Comparison of ENCODE assay signal across 8 cellular contexts in genomic region chr3:124584245-124584551, GRCh38.
DNase-seq lines count a peak whose midpoint lies in the region; ATAC-seq and TF ChIP-seq lines count a peak whose summit lies in the region.

No MANE protein-coding gene starts in this region.

- H3K4me3 ChIP-seq in astrocyte of the spinal cord (ENCODE audit: low read depth, low read length) (peak overlapping the region; percentile 41), mesenchymal stem cell (ENCODE audit: insufficient read depth in 1 of 2, low read depth in 1 of 2, low read length in 2 of 2) (peak overlapping the region in 1 of 2 experiments; percentile 77), transverse colon (peak overlapping the region in 3 of 4 donors; percentile 45 to 66 (median 51))

- peak overlapping the region; percentile 55 for H3K4me3 Mint-ChIP-seq in activated naive CD4-positive, alpha-beta T cell treated with anti-CD3 and anti-CD28 coated beads for 36 hours

- H3K27ac Mint-ChIP-seq in activated naive CD4-positive, alpha-beta T cell treated with anti-CD3 and anti-CD28 coated beads for 36 hours, result peak overlapping the region; percentile 67

- DNase-seq in activated naive CD4-positive, alpha-beta T cell treated with anti-CD3 and anti-CD28 coated beads for 36 hours, result peak; percentile 39
- no peak for DNase-seq in activated naive CD4-positive, alpha-beta T cell treated with anti-CD3 and anti-CD28 coated beads, Interleukin-2, amount 50 U/mL, for 16 hours
- DNase-seq in astrocyte of the spinal cord (ENCODE audit: low read depth, low spot score), result no peak
- no peak for DNase-seq in mesenchymal stem cell
- no peak for DNase-seq in transverse colon
- DNase-seq in GDM1 (lab: John Stamatoyannopoulos, UW), result no peak
- no peak for DNase-seq in RKO (ENCODE audit: low spot score)

- no peak overlapping the region for H2BK120ac ChIP-seq in mesenchymal stem cell (ENCODE audit: low read depth, low read length)

- H3K36me3 ChIP-seq in mesenchymal stem cell (ENCODE audit: control insufficient read depth in 1 of 2, insufficient read depth in 2 of 2, low read depth in 1 of 2, low read length in 2 of 2), result no peaks in the 10 kb centered on the region
- no peaks in the 10 kb centered on the region for H3K36me3 ChIP-seq in transverse colon

- H2AK5ac ChIP-seq in mesenchymal stem cell (ENCODE audit: low read length, severe bottlenecking), result no peak overlapping the region

- no peaks in the 10 kb centered on the region for H3K79me1 ChIP-seq in mesenchymal stem cell (replicated peaks; ENCODE audit: low read length, poor library complexity, severe bottlenecking)

- TF ChIP-seq EP300 in transverse colon (IDR thresholded peaks at IDR 0.05; ENCODE audit: low read depth), result no peak

- in situ Hi-C loops in astrocyte of the spinal cord (cut with HindIII; ENCODE audit: low sequenced_read_pairs), result no loop called here
- in situ Hi-C loops in transverse colon (cut with MboI; ENCODE audit: low pct_ligation_motif_present in 1 of 4, low pct_unique_long_range_greater_than_20kb in 1 of 4, low sequenced_read_pairs in 3 of 4), result loop anchor here in 1 of 4 donors (25.0 kb wide), 1 partner anchor 328 kb away; no protein-coding TSS in a partner anchor

- H4K8ac ChIP-seq in mesenchymal stem cell (ENCODE audit: low read length), result no peak overlapping the region

- no peak for TF ChIP-seq CTCF in astrocyte of the spinal cord (IDR thresholded peaks at IDR 0.05; ENCODE audit: low read depth, low read length)
- no peak for TF ChIP-seq CTCF in transverse colon (IDR thresholded peaks at IDR 0.05)

- 13% methylated on average over 9 of the region's 9 CpGs for WGBS in mesenchymal stem cell
- WGBS in transverse colon (ENCODE audit: low coverage in 1 of 2), 2 donors, result 26 to 36% methylated on average over 4 to 9 of the region's 9 CpGs

- no peak overlapping the region for H3K23ac ChIP-seq in mesenchymal stem cell (ENCODE audit: low read length in 2 of 2)

- H3K36me3 Mint-ChIP-seq in activated naive CD4-positive, alpha-beta T cell treated with anti-CD3 and anti-CD28 coated beads for 36 hours (ENCODE audit: low read depth), result peaks cover 3% of the 10 kb centered on the region

- no peak for TF ChIP-seq POLR2A in transverse colon (IDR thresholded peaks at IDR 0.05)

- CTCF ChIA-PET in activated naive CD4-positive, alpha-beta T cell treated with anti-CD3 and anti-CD28 coated beads for 36 hours (lab: Charles Lee), result interaction anchor here (0.9 to 1.3 kb wide), 2 partner anchors 18 to 24 kb away, joined by 3 to 4 read pairs; no protein-coding TSS in a partner anchor

- no peak overlapping the region for H3K14ac ChIP-seq in mesenchymal stem cell (ENCODE audit: low read length in 2 of 2)

- H3K27me3 Mint-ChIP-seq in activated naive CD4-positive, alpha-beta T cell treated with anti-CD3 and anti-CD28 coated beads for 36 hours (ENCODE audit: low read depth), result peaks cover 34% of the 10 kb centered on the region

- H2BK15ac ChIP-seq in mesenchymal stem cell (ENCODE audit: low read depth, poor library complexity, severe bottlenecking), result no peak overlapping the region

- H3K27me3 ChIP-seq in mesenchymal stem cell (ENCODE audit: control insufficient read depth in 1 of 2, insufficient read depth in 1 of 2, low read length in 2 of 2) (peaks cover 46 to 58% of the 10 kb centered on the region in 2 experiments), transverse colon (peaks cover 28% of the 10 kb centered on the region)

- H2AFZ ChIP-seq in mesenchymal stem cell (ENCODE audit: low read depth, low read length), result no peak overlapping the region

- H3K9me3 ChIP-seq in mesenchymal stem cell (ENCODE audit: control insufficient read depth, low read length) (no peaks in the 10 kb centered on the region), transverse colon (no peaks in the 10 kb centered on the region)

- no peak overlapping the region for H3K27ac ChIP-seq in mesenchymal stem cell (ENCODE audit: low read length, poor library complexity, severe bottlenecking)
- H3K27ac ChIP-seq in transverse colon, result peak overlapping the region in 1 of 4 donors; percentile 60

- H3K4ac ChIP-seq in mesenchymal stem cell (ENCODE audit: low read depth in 1 of 2, low read length in 2 of 2), result no peak overlapping the region

- H4K91ac ChIP-seq in mesenchymal stem cell (ENCODE audit: low read length), result no peak overlapping the region

- intact Hi-C loops in activated naive CD4-positive, alpha-beta T cell treated with anti-CD3 and anti-CD28 coated beads for 36 hours (cut with micrococcal nuclease), result loop anchor here (1.0 kb wide), 2 partner anchors 8 to 56 kb away; no protein-coding TSS in a partner anchor
- intact Hi-C loops in transverse colon (cut with DNase I; ENCODE audit: low total_unique reads), result no loop called here

- H2BK5ac ChIP-seq in mesenchymal stem cell (ENCODE audit: low read depth, low read length, poor library complexity, severe bottlenecking), result no peak overlapping the region

- no peak overlapping the region for H2BK12ac ChIP-seq in mesenchymal stem cell (ENCODE audit: low read length in 2 of 2)

- no peak overlapping the region for H3K18ac ChIP-seq in mesenchymal stem cell (ENCODE audit: low read depth in 1 of 2, low read length in 2 of 2)

- H3K9ac ChIP-seq in mesenchymal stem cell (ENCODE audit: low read length), result no peak overlapping the region

- H3K4me1 ChIP-seq in mesenchymal stem cell (ENCODE audit: control insufficient read depth, insufficient read depth, low read depth, low read length) (peaks cover 15% of the 10 kb centered on the region), transverse colon (peaks cover 0 to 17% (median 15%) of the 10 kb centered on the region in 4 donors)

- H3K4me1 Mint-ChIP-seq in activated naive CD4-positive, alpha-beta T cell treated with anti-CD3 and anti-CD28 coated beads for 36 hours (ENCODE audit: low read depth), result peaks cover 58% of the 10 kb centered on the region

- no peaks in the 10 kb centered on the region for H3K9me3 Mint-ChIP-seq in activated naive CD4-positive, alpha-beta T cell treated with anti-CD3 and anti-CD28 coated beads for 36 hours

- ATAC-seq in HG03280 (IDR thresholded peaks at IDR 0.05; ENCODE audit: unreplicated experiment), result no peak

- peak overlapping the region; percentile 97 for H3K4me2 ChIP-seq in mesenchymal stem cell (ENCODE audit: low read length, poor library complexity, severe bottlenecking)
